In the genomic region with DNA sequence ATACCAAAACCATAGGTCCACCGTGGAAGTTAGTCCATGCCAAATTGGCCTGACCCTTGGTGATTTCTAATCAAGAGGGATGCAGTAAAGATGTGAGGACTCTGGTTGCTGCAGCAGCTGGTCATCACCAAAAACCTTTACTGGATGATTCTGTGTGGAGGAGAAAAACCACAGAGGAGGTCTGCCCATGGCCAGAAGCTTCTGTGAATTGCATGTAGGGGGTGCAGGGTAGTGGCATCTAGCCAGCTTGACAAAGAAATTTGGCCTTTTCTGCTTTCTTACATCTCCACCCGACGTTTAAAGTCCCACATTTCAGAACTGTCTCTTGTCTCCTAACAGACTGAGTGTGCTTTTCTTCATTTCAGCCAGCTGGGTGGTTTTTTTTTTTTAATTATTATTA, we compare ENCODE assay signal across 3 cellular contexts.
"Had no signal": no experiment of that assay in that cellular context is flagged by ENCODE, and none has a peak within 500 bp of the region (broad histone marks: within the 10 kb centered on the region; RNA-seq: fewer than 3 reads in every experiment).

No MANE protein-coding gene starts in this region.

- DNase-seq: GDM1, GF-D8 had no signal

- ATAC-seq: GM12878 had no signal

- H3K4me3 ChIP-seq: GM12878 had no signal
